Comparison of ENCODE assay signal across 9 cellular contexts in the genomic region with DNA sequence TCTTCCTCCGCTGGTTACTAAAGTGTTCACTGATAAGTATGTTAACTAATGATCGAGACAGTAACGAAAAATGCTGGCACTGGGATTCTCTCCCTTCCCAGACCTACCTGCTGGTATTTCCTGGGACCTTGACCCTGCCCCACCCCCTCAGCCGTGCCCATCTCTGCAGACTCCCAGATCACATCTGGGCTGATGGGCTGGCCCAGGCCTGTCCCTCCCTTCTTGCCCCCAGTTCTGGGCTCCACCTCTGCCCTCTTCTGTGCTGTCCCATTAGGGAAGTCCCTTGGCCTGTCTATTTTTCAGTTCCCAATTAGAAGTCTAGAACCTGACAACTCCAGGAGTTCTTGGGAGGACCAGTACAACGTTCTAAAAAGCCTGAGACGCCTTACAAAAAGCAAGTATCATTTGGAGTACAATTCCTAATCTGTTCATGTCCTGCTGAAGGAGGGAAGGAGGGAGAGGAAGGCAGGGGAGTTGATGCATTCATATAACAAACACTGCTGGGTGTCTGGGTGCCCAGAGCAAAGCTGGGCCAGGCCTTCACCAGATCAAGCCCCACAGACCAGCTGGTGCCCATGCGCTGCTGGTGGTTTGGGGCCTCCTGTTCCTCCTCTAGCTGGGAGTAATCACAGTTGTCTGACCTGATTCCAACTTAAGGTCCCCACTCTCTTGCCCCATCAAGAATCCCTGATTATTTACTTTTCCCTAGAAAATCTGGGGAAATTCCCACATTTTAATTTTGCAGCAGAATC. TPM values are rescaled to one million over a fixed set of nuclear protein-coding genes. Genes with fewer than 3 reads are reported as not detected.
DNase-seq lines count a peak whose midpoint lies in the region; ATAC-seq, FAIRE-seq and TF ChIP-seq lines count a peak whose summit lies in the region.
"Had no signal": no experiment of that assay in that cellular context is flagged by ENCODE, and none has a peak within 500 bp of the region (broad histone marks: within the 10 kb centered on the region; RNA-seq: fewer than 3 reads in every experiment).

No MANE protein-coding gene starts in this region.

- TF ChIP-seq POLR2A in HepG2 (IDR thresholded peaks at IDR 0.05; ENCODE audit: insufficient read depth in 1 of 2, low read depth in 2 of 2, low read length in 2 of 2) = no peak

- no peaks in the 10 kb centered on the region for H4K20me1 ChIP-seq in HepG2 (ENCODE audit: insufficient read depth, low read length)

- CTCF ChIA-PET in activated naive CD4-positive, alpha-beta T cell treated with anti-CD3 and anti-CD28 coated beads for 36 hours (lab: Charles Lee) = interaction anchor here (0.8 to 1.2 kb wide), 2 partner anchors 9 to 18 kb away, joined by 3 to 9 read pairs; no protein-coding TSS in a partner anchor
- CTCF ChIA-PET in HepG2 (lab: Yijun Ruan, JAX; ENCODE audit: low intra/inter-chr PET ratio, low total read pairs) = no interaction called here

- H3K4me3 Mint-ChIP-seq in activated naive CD4-positive, alpha-beta T cell treated with anti-CD3 and anti-CD28 coated beads for 36 hours = no peak overlapping the region

- no peaks in the 10 kb centered on the region for H3K36me3 ChIP-seq in SK-N-MC (ENCODE audit: insufficient read depth, low read length)
- H3K36me3 ChIP-seq in HepG2 (replicated peaks in 1 of 2; ENCODE audit: control insufficient read depth in 1 of 2, insufficient read depth in 2 of 2, low read length in 2 of 2) = no peaks in the 10 kb centered on the region
- H3K36me3 ChIP-seq in thoracic aorta = no peaks in the 10 kb centered on the region

- whole genome bisulfite sequencing in HepG2 (ENCODE audit: low lambda C conversion rate) = 25% methylated on average over 7 of the region's 7 CpGs

- FAIRE-seq in HepG2 (lab: Jason Lieb, UNC) = no peak

- no peak overlapping the region for H3K4me3 ChIP-seq in SK-N-MC
- no peak overlapping the region for H3K4me3 ChIP-seq in HepG2 (replicated peaks in 1 of 3; ENCODE audit: insufficient read depth in 1 of 3, low read depth in 2 of 3, low read length in 3 of 3)
- no peak overlapping the region for H3K4me3 ChIP-seq in thoracic aorta

- ATAC-seq in HepG2 (no peak; the same call in 2 of the 3 replicates), thoracic aorta (ENCODE audit: insufficient number of reproducible peaks, low FRiP score, low read depth) (no peak)

- POLR2A ChIA-PET in HepG2 (lab: Yijun Ruan, JAX) = no interaction called here

- H3K27ac ChIP-seq in SK-N-MC (no peak overlapping the region), HepG2 (ENCODE audit: extremely low read length, insufficient read depth, low read length) (no peak overlapping the region), thoracic aorta (peak overlapping the region; percentile 51 to 56), caudate nucleus (ENCODE audit: low read depth, low read length) (no peak overlapping the region)

- no peaks in the 10 kb centered on the region for H3K79me2 ChIP-seq in HepG2 (ENCODE audit: insufficient read depth, low read length)

- H3K4me1 ChIP-seq in HepG2 (ENCODE audit: insufficient read depth, low read length) = peaks cover 27% of the 10 kb centered on the region
- peaks cover 43 to 77% of the 10 kb centered on the region in 2 donors for H3K4me1 ChIP-seq in thoracic aorta (ENCODE audit: control insufficient read depth in 1 of 2, low read depth in 2 of 2)

- no peak for TF ChIP-seq EP300 in HepG2 (IDR thresholded peaks at IDR 0.05; ENCODE audit: low read depth in 2 of 2, low read length in 2 of 2)
- no peak for TF ChIP-seq EP300 in HepG2 (CRISPR knock-in tag; IDR thresholded peaks at IDR 0.05; ENCODE audit: borderline replicate concordance)

- H3K4me1 Mint-ChIP-seq in activated naive CD4-positive, alpha-beta T cell treated with anti-CD3 and anti-CD28 coated beads for 36 hours (ENCODE audit: low read depth) = peaks cover 17% of the 10 kb centered on the region

- H3K4me2 ChIP-seq in HepG2 (ENCODE audit: low read depth, low read length) = 0 out of 2 replicates have a peak overlapping the region, but pooled peaks have one; percentile 11

- H3K27ac Mint-ChIP-seq in activated naive CD4-positive, alpha-beta T cell treated with anti-CD3 and anti-CD28 coated beads for 36 hours = peak overlapping the region; percentile 30

- H3K36me3 Mint-ChIP-seq in activated naive CD4-positive, alpha-beta T cell treated with anti-CD3 and anti-CD28 coated beads for 36 hours (ENCODE audit: low read depth) = no peaks in the 10 kb centered on the region

- in situ Hi-C loops in HepG2 (cut with HindIII; ENCODE audit: extremely low pct_ligation_motif_present, low pct_unique_long_range_greater_than_20kb) = no loop called here

- H3K27me3 ChIP-seq in HepG2 (ENCODE audit: control insufficient read depth in 1 of 2, insufficient read depth in 2 of 2, low read length in 2 of 2) (peaks cover 0 to 31% of the 10 kb centered on the region in 2 experiments; a peak in 3 of 5 replicates), thoracic aorta (replicated peaks; ENCODE audit: insufficient read depth) (no peaks in the 10 kb centered on the region)

- H3K9ac ChIP-seq in SK-N-MC (ENCODE audit: insufficient read length) = peak overlapping the region; percentile 20
- no peak overlapping the region for H3K9ac ChIP-seq in HepG2 (ENCODE audit: insufficient read depth, low read depth, low read length)

- H3K27me3 Mint-ChIP-seq in activated naive CD4-positive, alpha-beta T cell treated with anti-CD3 and anti-CD28 coated beads for 36 hours (ENCODE audit: low read depth) = no peaks in the 10 kb centered on the region

- no peaks in the 10 kb centered on the region for H3K9me3 Mint-ChIP-seq in activated naive CD4-positive, alpha-beta T cell treated with anti-CD3 and anti-CD28 coated beads for 36 hours

- intact Hi-C loops in activated naive CD4-positive, alpha-beta T cell treated with anti-CD3 and anti-CD28 coated beads for 36 hours (cut with micrococcal nuclease) = no loop called here
- intact Hi-C loops in HepG2 (cut with micrococcal nuclease; ENCODE audit: unreplicated experiment) = loop anchor here (10.0 kb wide), 1 partner anchor 363 kb away; no protein-coding TSS in a partner anchor

- BruUV-seq in HepG2 (replicated peaks; lab: Mats Ljungman, UMichigan) = no TSS peak

- no peak overlapping the region for H2AFZ ChIP-seq in HepG2 (ENCODE audit: low read length)

- TF ChIP-seq CTCF in HepG2 (CRISPR knock-in tag; IDR thresholded peaks at IDR 0.05) (no peak), thoracic aorta (IDR thresholded peaks at IDR 0.05) (no peak)

- no peaks in the 10 kb centered on the region for H3K9me3 ChIP-seq in SK-N-MC (ENCODE audit: low read depth, low read length)
- H3K9me3 ChIP-seq in HepG2 (ENCODE audit: low read length) = no peaks in the 10 kb centered on the region
- H3K9me3 ChIP-seq in thoracic aorta = no peaks in the 10 kb centered on the region

- no peak for DNase-seq in activated naive CD4-positive, alpha-beta T cell treated with anti-CD3 and anti-CD28 coated beads for 36 hours
- no peak for DNase-seq in activated naive CD4-positive, alpha-beta T cell (lab: John Stamatoyannopoulos, UW)
- DNase-seq in SK-N-MC (ENCODE audit: low read depth, low spot score) (no peak), HepG2 (ENCODE audit: low spot score) (no peak), thoracic aorta (ENCODE audit: low spot score) (no peak), kidney tubule cell (ENCODE audit: low spot score) (no peak), OCI-M2 (lab: John Stamatoyannopoulos, UW; ENCODE audit: unreplicated experiment) (no peak), caudate nucleus (lab: John Stamatoyannopoulos, UW) (no peak)
- DNase-seq: SIG-M5 had no signal

- TF ChIP-seq RAD21 in HepG2 (CRISPR knock-in tag; IDR thresholded peaks at IDR 0.05) = no peak

TF ChIP-seq in HepG2, 621 proteins besides CTCF, POLR2A, EP300 and RAD21 (continues in another document):
- TF ChIP-seq NR2F6 (IDR thresholded peaks at IDR 0.05) (no peak), NR2F6 (CRISPR knock-in tag; IDR thresholded peaks at IDR 0.05) (peak; percentile 37; the same call in 1 of the 2 replicates)
- TF ChIP-seq, protein P1, sequence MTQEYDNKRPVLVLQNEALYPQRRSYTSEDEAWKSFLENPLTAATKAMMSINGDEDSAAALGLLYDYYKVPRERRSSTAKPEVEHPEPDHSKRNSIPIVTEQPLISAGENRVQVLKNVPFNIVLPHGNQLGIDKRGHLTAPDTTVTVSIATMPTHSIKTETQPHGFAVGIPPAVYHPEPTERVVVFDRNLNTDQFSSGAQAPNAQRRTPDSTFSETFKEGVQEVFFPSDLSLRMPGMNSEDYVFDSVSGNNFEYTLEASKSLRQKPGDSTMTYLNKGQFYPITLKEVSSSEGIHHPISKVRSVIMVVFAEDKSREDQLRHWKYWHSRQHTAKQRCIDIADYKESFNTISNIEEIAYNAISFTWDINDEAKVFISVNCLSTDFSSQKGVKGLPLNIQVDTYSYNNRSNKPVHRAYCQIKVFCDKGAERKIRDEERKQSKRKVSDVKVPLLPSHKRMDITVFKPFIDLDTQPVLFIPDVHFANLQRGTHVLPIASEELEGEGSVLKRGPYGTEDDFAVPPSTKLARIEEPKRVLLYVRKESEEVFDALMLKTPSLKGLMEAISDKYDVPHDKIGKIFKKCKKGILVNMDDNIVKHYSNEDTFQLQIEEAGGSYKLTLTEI (CRISPR knock-in tag; conservative IDR thresholded peaks at IDR 0.05) = no peak

RNA-seq across cellular contexts. Expression of a gene that starts 47.1 kb away (rescaled TPM):
- total RNA-seq in activated naive CD4-positive, alpha-beta T cell treated with anti-CD3 and anti-CD28 coated beads for 36 hours = under 1 TPM; 0.57 to 0.64 TPM
- total RNA-seq in HepG2 (2016; rRNA removed; fragmentation: Illumina TruSeq; extraction: Trizol) (0.09 and 0.11 TPM in 2 replicates), thoracic aorta (10 to 100 TPM; 17.3 to 17.6 TPM)
- total RNA-seq in HepG2 (2016; cell fraction: cytosol; rRNA removed; fragmentation: Illumina TruSeq; extraction: Trizol; ENCODE audit: low read depth) = not detected in 2 replicates
- 0.03 and 0.13 TPM in 2 replicates for total RNA-seq in HepG2 (2016; cell fraction: insoluble cytoplasmic fraction; rRNA removed; fragmentation: Illumina TruSeq; extraction: Trizol)
- total RNA-seq in HepG2 (2016; cell fraction: membrane; rRNA removed; fragmentation: Illumina TruSeq; extraction: Trizol) = 0.03 TPM in 2 replicates
- total RNA-seq in HepG2 (2016; cell fraction: nucleus; rRNA removed; fragmentation: Illumina TruSeq; extraction: Trizol) = 0.09 TPM in 1 of 2 replicates, not detected in the other
- 0.13 and 0.14 TPM in 2 replicates for polyA plus RNA-seq in HepG2 (2011; rRNA removed)
- 0.09 and 0.15 TPM in 2 replicates for polyA plus RNA-seq in HepG2 (2011; cell fraction: cytosol; rRNA removed)
- 0.28 and 0.82 TPM in 2 replicates for polyA plus RNA-seq in HepG2 (2011; cell fraction: nucleus; rRNA removed)
- polyA plus RNA-seq in HepG2 (2012) = 0.20 and 0.31 TPM in 2 replicates
- 0.02 and 0.08 TPM in 2 replicates for polyA plus RNA-seq in HepG2 (2016; cell fraction: cytosol; fragmentation: Illumina TruSeq; extraction: Trizol; ENCODE audit: low read depth)
- 0.03 and 0.09 TPM in 2 replicates for polyA plus RNA-seq in HepG2 (2016; cell fraction: insoluble cytoplasmic fraction; fragmentation: Illumina TruSeq; extraction: Trizol; ENCODE audit: low read depth)
- 0.06 TPM in 1 of 2 replicates, not detected in the other for polyA plus RNA-seq in HepG2 (2016; cell fraction: membrane; fragmentation: Illumina TruSeq; extraction: Trizol; ENCODE audit: low read depth)
- 0.14 TPM in 1 of 2 replicates, not detected in the other for polyA plus RNA-seq in HepG2 (2016; cell fraction: nucleus; fragmentation: Illumina TruSeq; extraction: Trizol; ENCODE audit: insufficient read depth, low read depth)
- 0.14 and 1.5 TPM in 2 replicates for polyA minus RNA-seq in HepG2 (2011; rRNA and poly(A)+ RNA removed; ENCODE audit: low replicate concordance)
- polyA minus RNA-seq in HepG2 (2011; cell fraction: cytosol; rRNA and poly(A)+ RNA removed) = 0.09 and 0.20 TPM in 2 replicates
- polyA minus RNA-seq in HepG2 (2011; cell fraction: nucleus; rRNA and poly(A)+ RNA removed) = 0.13 and 0.25 TPM in 2 replicates

Comparison
In these comparisons a context has a peak if more than half of its experiments do, and no peak if none do; other contexts are left out.
1. H3K27ac ChIP-seq: peak in thoracic aorta (2 of 2); none in SK-N-MC (single experiment), HepG2 (single experiment) and caudate nucleus (single experiment).
2. RNA of a gene that starts 47.1 kb away (total RNA-seq): 17.3 to 17.6 TPM in thoracic aorta; 0.57 to 0.64 TPM in activated naive CD4-positive, alpha-beta T cell treated with anti-CD3 and anti-CD28 coated beads for 36 hours and 0.03 to 0.13 TPM in HepG2; every median in the first group is over 10 times any median in the second.